ENCODE assay signal across 15 cellular contexts in the genomic region with DNA sequence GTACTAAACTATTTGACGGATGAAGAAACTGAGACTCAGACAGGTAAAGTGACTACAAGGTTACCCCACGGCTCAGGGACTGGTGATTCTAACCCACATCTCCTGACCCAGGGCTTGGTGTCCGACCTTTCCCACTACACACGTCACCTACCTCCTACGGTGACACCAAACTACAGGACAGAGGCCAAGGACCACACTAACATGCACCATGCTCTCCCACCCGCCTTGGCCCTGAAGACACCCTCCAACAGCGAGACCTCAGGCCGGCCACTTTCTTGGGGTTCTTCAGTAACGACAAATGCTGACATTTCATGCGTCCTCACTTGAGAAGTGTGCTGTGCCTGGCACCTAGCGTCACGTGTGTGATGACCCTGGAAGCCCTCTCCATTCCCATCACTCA. TPM values are rescaled to one million over a fixed set of nuclear protein-coding genes. Genes with fewer than 3 reads are reported as not detected.
DNase-seq lines count a peak whose midpoint lies in the region; ATAC-seq and TF ChIP-seq lines count a peak whose summit lies in the region.
"Had no signal": no experiment of that assay in that cellular context is flagged by ENCODE, and none has a peak within 500 bp of the region (broad histone marks: within the 10 kb centered on the region; RNA-seq: fewer than 3 reads in every experiment).

No MANE protein-coding gene starts in this region.

- no peaks in the 10 kb centered on the region for H3K9me3 Mint-ChIP-seq in CD4-positive, alpha-beta T cell
- H3K9me3 Mint-ChIP-seq in Calu3 (ENCODE audit: low read depth, unreplicated experiment) (no peaks in the 10 kb centered on the region), neural progenitor cell (no peaks in the 10 kb centered on the region)

- peaks cover 62% of the 10 kb centered on the region for H3K36me3 Mint-ChIP-seq in CD4-positive, alpha-beta T cell (ENCODE audit: low read depth)
- H3K36me3 Mint-ChIP-seq in Calu3 (ENCODE audit: insufficient read depth, unreplicated experiment) = peaks cover 86% of the 10 kb centered on the region
- H3K36me3 Mint-ChIP-seq in neural progenitor cell = peaks cover 35% of the 10 kb centered on the region

- H4K20me1 ChIP-seq in neural progenitor cell (ENCODE audit: low read depth) = peaks cover 96% of the 10 kb centered on the region

- peaks cover 37% of the 10 kb centered on the region for H3K4me1 Mint-ChIP-seq in CD4-positive, alpha-beta T cell (ENCODE audit: low read depth)
- peaks cover 49% of the 10 kb centered on the region for H3K4me1 Mint-ChIP-seq in Calu3 (ENCODE audit: low read depth, unreplicated experiment)
- peaks cover 42% of the 10 kb centered on the region for H3K4me1 Mint-ChIP-seq in neural progenitor cell

- POLR2A ChIA-PET in CD4-positive, alpha-beta T cell (lab: Charles Lee) = no interaction called here

- peaks cover 36% of the 10 kb centered on the region for H3K4me1 ChIP-seq in neural progenitor cell

- H3K4me2 ChIP-seq in neural progenitor cell = peak overlapping the region; percentile 71

- no peak overlapping the region for H3K9ac ChIP-seq in neural progenitor cell

- intact Hi-C loops in CD4-positive, alpha-beta T cell (cut with DNase I, micrococcal nuclease) = loop anchor here in 1 of 2 experiments (10.0 kb wide), 1 partner anchor 1023 kb away; no protein-coding TSS in a partner anchor
- intact Hi-C loops in Calu3 (cut with micrococcal nuclease; ENCODE audit: unreplicated experiment) = no loop called here

- no peak overlapping the region for H3K4me3 Mint-ChIP-seq in CD4-positive, alpha-beta T cell
- H3K4me3 Mint-ChIP-seq in Calu3 (ENCODE audit: low read depth, unreplicated experiment) (no peak overlapping the region), neural progenitor cell (peak overlapping the region; percentile 41)

- no peaks in the 10 kb centered on the region for H3K27me3 ChIP-seq in CD4-positive, alpha-beta T cell (ENCODE audit: control insufficient read depth, insufficient read depth, low read length)
- no peaks in the 10 kb centered on the region for H3K27me3 ChIP-seq in neural progenitor cell

- DNase-seq in CD4-positive, alpha-beta T cell = no peak
- no peak for DNase-seq in Calu3
- no peak for DNase-seq in neural progenitor cell (ENCODE audit: low spot score)
- no peak for DNase-seq in NCI-H2081 (lab: John Stamatoyannopoulos, UW)
- no peak for DNase-seq in medulla oblongata (ENCODE audit: extremely low spot score)
- DNase-seq: IMR-90, NCI-H1417, NCI-H1930, NCI-H2227 treated with DMSO at 0.1 percent for 48 hours, NCI-H524 treated with DMSO at 0.1 percent for 48 hours, OCI-M1 had no signal

- H3K36me3 ChIP-seq in neural progenitor cell = peaks cover 6% of the 10 kb centered on the region

- TF ChIP-seq CTCF in CD4-positive, alpha-beta T cell (IDR thresholded peaks at IDR 0.05) = no peak
- no peak for TF ChIP-seq CTCF in Calu3 (IDR thresholded peaks at IDR 0.05; ENCODE audit: unreplicated experiment)
- TF ChIP-seq CTCF in neural progenitor cell (IDR thresholded peaks at IDR 0.05) = no peak

- H3K27me3 Mint-ChIP-seq in CD4-positive, alpha-beta T cell = no peaks in the 10 kb centered on the region
- H3K27me3 Mint-ChIP-seq in Calu3 (ENCODE audit: unreplicated experiment) (no peaks in the 10 kb centered on the region), neural progenitor cell (ENCODE audit: insufficient read depth, low read depth) (peaks cover 6% of the 10 kb centered on the region)

- H3K4me3 ChIP-seq in neural progenitor cell = no peak overlapping the region
- H3K4me3 ChIP-seq: HAP-1 had no signal

- CTCF ChIA-PET in CD4-positive, alpha-beta T cell (lab: Charles Lee) = no interaction called here
- CTCF ChIA-PET in Calu3 (lab: Charles Lee) = no interaction called here

- no peak for ATAC-seq in CD4-positive, alpha-beta T cell (ENCODE audit: poor library complexity)
- no peak for ATAC-seq in HG02798 (IDR thresholded peaks at IDR 0.05; ENCODE audit: poor library complexity, unreplicated experiment)

- no TSS peak for BruUV-seq in Calu3 (replicated peaks; lab: Mats Ljungman, UMichigan)

- H2AFZ ChIP-seq in neural progenitor cell (replicated peaks) = no peak overlapping the region

- peaks cover 99% of the 10 kb centered on the region for H3K79me2 ChIP-seq in neural progenitor cell (ENCODE audit: low read depth)

- peak overlapping the region; percentile 37 for H3K27ac Mint-ChIP-seq in CD4-positive, alpha-beta T cell
- peak overlapping the region; percentile 62 for H3K27ac Mint-ChIP-seq in Calu3 (ENCODE audit: unreplicated experiment)
- H3K27ac Mint-ChIP-seq in neural progenitor cell = peak overlapping the region; percentile 1

- no peak overlapping the region for H3K27ac ChIP-seq in CD4-positive, alpha-beta T cell (ENCODE audit: low read depth, low read length)
- H3K27ac ChIP-seq in cingulate gyrus (ENCODE audit: low read depth, low read length) = peak overlapping the region; percentile 49
- no peak overlapping the region for H3K27ac ChIP-seq in neural progenitor cell
- H3K27ac ChIP-seq: RWPE1 had no signal

- H3K9me3 ChIP-seq in CD4-positive, alpha-beta T cell (ENCODE audit: control insufficient read depth, low read length) = no peaks in the 10 kb centered on the region
- no peaks in the 10 kb centered on the region for H3K9me3 ChIP-seq in neural progenitor cell (ENCODE audit: low read depth)
- H3K9me3 ChIP-seq: HAP-1 had no signal

- H3F3A ChIP-seq in neural progenitor cell (ENCODE audit: low read depth) = peaks cover 45% of the 10 kb centered on the region

RNA-seq across cellular contexts. Expression of gene KNOP1, which starts 6.4 kb away (rescaled TPM):
- 1 to 10 TPM; 3.5 to 4.1 TPM for total RNA-seq in CD4-positive, alpha-beta T cell
- 84.9 and 99.0 TPM in 2 replicates for total RNA-seq in Calu3 (2022)
- 126 and 130 TPM in 2 replicates for total RNA-seq in neural progenitor cell (ENCODE audit: low replicate concordance)

RNA-seq across cellular contexts. Expression of gene IQCK, which starts 6.4 kb away (rescaled TPM):
- 1 to 10 TPM; 1.6 to 1.7 TPM for total RNA-seq in CD4-positive, alpha-beta T cell
- total RNA-seq in Calu3 (2022) (42.5 and 43.2 TPM in 2 replicates), neural progenitor cell (ENCODE audit: low replicate concordance) (22.1 and 25.3 TPM in 2 replicates)

Comparison
In these comparisons a context has a peak if more than half of its experiments do, and no peak if none do; other contexts are left out.
1. H3K27ac Mint-ChIP-seq: peak in every context shown above with its lines; median percentile 62 in Calu3; 37 in CD4-positive, alpha-beta T cell; 1 in neural progenitor cell.
2. RNA of gene KNOP1, which starts 6.4 kb away (total RNA-seq): 126 to 130 TPM in neural progenitor cell and 84.9 to 99.0 TPM in Calu3; 3.5 to 4.1 TPM in CD4-positive, alpha-beta T cell; every median in the first group is over 10 times any median in the second.